11 cellular contexts compared by ENCODE assay signal in genomic region chr9:36207546-36208012, GRCh38. TPM values are rescaled to one million over a fixed set of nuclear protein-coding genes. Genes with fewer than 3 reads are reported as not detected.
DNase-seq lines count a peak whose midpoint lies in the region; ATAC-seq, FAIRE-seq and TF ChIP-seq lines count a peak whose summit lies in the region.
"Had no signal": no experiment of that assay in that cellular context is flagged by ENCODE, and none has a peak within 500 bp of the region (broad histone marks: within the 10 kb centered on the region; RNA-seq: fewer than 3 reads in every experiment).

No MANE protein-coding gene starts in this region.

- in situ Hi-C loops in GM12878 (cut with MboI), result no loop called here

- H3K79me2 ChIP-seq in KMS-11 (ENCODE audit: insufficient read depth, low read depth) (peaks cover 29% of the 10 kb centered on the region; the same call in 1 of the 2 replicates), GM12878 (ENCODE audit: control insufficient read depth, insufficient read depth, low read length) (peaks cover 6% of the 10 kb centered on the region)

- SMC1A ChIA-PET in GM12878 (lab: Charles Lee; ENCODE audit: uncharacterized antibody, unreplicated experiment), result interaction anchor here (1.4 kb wide), 1 partner anchor 8 kb away, joined by 3 read pairs; no protein-coding TSS in a partner anchor

- H3K9ac ChIP-seq in KMS-11, result no peak overlapping the region
- H3K9ac ChIP-seq in GM12878 (ENCODE audit: control insufficient read depth, insufficient read depth, low read length), result no peak overlapping the region
- peak overlapping the region; percentile 65 for H3K9ac ChIP-seq in mesenchymal stem cell (ENCODE audit: low read length)

- DNase-seq in A549 (ENCODE audit: low read depth in 1 of 2, low spot score in 1 of 2) (no peak), GM12878 (ENCODE audit: low read depth, low spot score) (no peak), mesenchymal stem cell (peak; percentile 25), NCI-H526 treated with DMSO at 0.1 percent for 48 hours (lab: John Stamatoyannopoulos, UW) (no peak), DMS79 (lab: John Stamatoyannopoulos, UW) (no peak)
- no peak for DNase-seq in stimulated activated CD4-positive, alpha-beta T cell treated with anti-CD3 and anti-CD28 coated beads, Interleukin-15, amount 100 ng/mL, for 24 hours
- DNase-seq: COR-L47, NCI-H1417, SHP77 treated with DMSO at 0.1 percent for 48 hours had no signal

- H2BK12ac ChIP-seq in mesenchymal stem cell (ENCODE audit: low read length in 2 of 2), result no peak overlapping the region

- FAIRE-seq in A549 (lab: Jason Lieb, UNC) (no peak), GM12878 (lab: Jason Lieb, UNC) (no peak)

- BruUV-seq in GM12878 (replicated peaks; lab: Mats Ljungman, UMichigan), result no TSS peak

- H2BK5ac ChIP-seq in mesenchymal stem cell (ENCODE audit: low read depth, low read length, poor library complexity, severe bottlenecking), result no peak overlapping the region

- H3K4me3 ChIP-seq in A549, result no peak overlapping the region
- no peak overlapping the region for H3K4me3 ChIP-seq in KMS-11 (IDR thresholded peaks at IDR 0.05; ENCODE audit: insufficient read depth, low read depth, low read length)
- no peak overlapping the region for H3K4me3 ChIP-seq in GM12878
- peak overlapping the region in 1 of 2 experiments; percentile 10 for H3K4me3 ChIP-seq in mesenchymal stem cell (ENCODE audit: insufficient read depth in 1 of 2, low read depth in 1 of 2, low read length in 2 of 2)

- no peaks in the 10 kb centered on the region for H3K9me3 ChIP-seq in A549
- H3K9me3 ChIP-seq in GM12878 (replicated peaks; ENCODE audit: control insufficient read depth, insufficient read depth, low read length), result no peaks in the 10 kb centered on the region
- no peaks in the 10 kb centered on the region for H3K9me3 ChIP-seq in mesenchymal stem cell (ENCODE audit: control insufficient read depth, low read length)

- H2BK120ac ChIP-seq in mesenchymal stem cell (ENCODE audit: low read depth, low read length), result no peak overlapping the region

- ATAC-seq in A549 (no peak), GM12878 (no peak), HG03442 (IDR thresholded peaks at IDR 0.05; ENCODE audit: unreplicated experiment) (no peak)

- H3K36me3 ChIP-seq in KMS-11 (ENCODE audit: insufficient read depth) (peaks cover 12% of the 10 kb centered on the region; the same call in 1 of the 2 replicates), GM12878 (ENCODE audit: control insufficient read depth in 2 of 2, insufficient read depth in 2 of 2, low read length in 1 of 2) (peaks cover 26 to 59% of the 10 kb centered on the region in 2 experiments), mesenchymal stem cell (ENCODE audit: control insufficient read depth in 1 of 2, insufficient read depth in 2 of 2, low read depth in 1 of 2, low read length in 2 of 2) (peaks cover 60 to 91% of the 10 kb centered on the region in 2 experiments)

- intact Hi-C loops in GM12878 (cut with micrococcal nuclease; ENCODE audit: unreplicated experiment), result no loop called here

- CTCF ChIA-PET in A549 (lab: Yijun Ruan, JAX) (interaction anchor here (1.0 to 3.9 kb wide), 4 partner anchors 10 to 253 kb away, joined by 3 to 21 read pairs (median 12); partner anchors contain the start of gene CLTA), GM12878 (lab: Yijun Ruan, JAX) (interaction anchor here (0.7 to 2.4 kb wide), 4 partner anchors 14 to 121 kb away, joined by 3 to 12 read pairs (median 4); partner anchors contain the start of gene CLTA)

- TF ChIP-seq EP300 in A549 (IDR thresholded peaks at IDR 0.05) (no peak), GM12878 (IDR thresholded peaks at IDR 0.05; ENCODE audit: borderline replicate concordance in 1 of 2, control insufficient read depth in 1 of 2, low read depth in 2 of 2, low read length in 2 of 2) (no peak)

- POLR2A ChIA-PET in A549 (lab: Yijun Ruan, JAX), result interaction anchor here (1.7 kb wide), 1 partner anchor 17 kb away, joined by 7 read pairs; the partner anchor contains the start of gene CLTA
- POLR2A ChIA-PET in GM12878 (lab: Charles Lee), result no interaction called here

- no peak overlapping the region for H4K91ac ChIP-seq in mesenchymal stem cell (ENCODE audit: low read length)

- TF ChIP-seq POLR2A in A549 (IDR thresholded peaks at IDR 0.05; ENCODE audit: low read length), result no peak
- no peak for TF ChIP-seq POLR2A in GM12878 (IDR thresholded peaks at IDR 0.05; ENCODE audit: low read depth, low read length)

- H2AK5ac ChIP-seq in mesenchymal stem cell (ENCODE audit: low read length, severe bottlenecking), result no peak overlapping the region

- H4K8ac ChIP-seq in mesenchymal stem cell (ENCODE audit: low read length), result no peak overlapping the region

- peak overlapping the region; percentile 1; the same call in 1 of the 3 replicates for H3K4me2 ChIP-seq in A549
- H3K4me2 ChIP-seq in KMS-11, result no peak overlapping the region
- no peak overlapping the region for H3K4me2 ChIP-seq in GM12878 (ENCODE audit: control insufficient read depth, insufficient read depth)
- H3K4me2 ChIP-seq in mesenchymal stem cell (ENCODE audit: low read length, poor library complexity, severe bottlenecking), result no peak overlapping the region

- no peak overlapping the region for H3K14ac ChIP-seq in mesenchymal stem cell (ENCODE audit: low read length in 2 of 2)

- H3K4ac ChIP-seq in mesenchymal stem cell (ENCODE audit: low read depth in 1 of 2, low read length in 2 of 2), result no peak overlapping the region

- H3K27me3 ChIP-seq in KMS-11 (ENCODE audit: insufficient read depth, low read depth), result no peaks in the 10 kb centered on the region
- H3K27me3 ChIP-seq in GM12878 (replicated peaks in 1 of 2; ENCODE audit: control insufficient read depth in 2 of 2, insufficient read depth in 2 of 2, low read length in 1 of 2), result no peaks in the 10 kb centered on the region
- no peaks in the 10 kb centered on the region for H3K27me3 ChIP-seq in mesenchymal stem cell (ENCODE audit: control insufficient read depth in 1 of 2, insufficient read depth in 1 of 2, low read length in 2 of 2)

- 24% methylated on average over 1 of the region's 1 CpG for WGBS in A549 (ENCODE audit: missing lambda C conversion rate)
- 10% methylated on average over 1 of the region's 1 CpG for WGBS in GM12878 (ENCODE audit: insufficient coverage, insufficient replicate concordance, low lambda C conversion rate, missing lambda C conversion rate)
- WGBS in mesenchymal stem cell, result no CpG with 5 or more reads among the region's 1 CpG

- H3K79me1 ChIP-seq in mesenchymal stem cell (replicated peaks; ENCODE audit: low read length, poor library complexity, severe bottlenecking), result peaks cover 8% of the 10 kb centered on the region

- H2AFZ ChIP-seq in KMS-11 (ENCODE audit: low read depth) (no peak overlapping the region), GM12878 (ENCODE audit: control insufficient read depth, low read depth, low read length) (no peak overlapping the region), mesenchymal stem cell (ENCODE audit: low read depth, low read length) (no peak overlapping the region)

- H3K4me1 ChIP-seq in A549 (peaks cover 12% of the 10 kb centered on the region), KMS-11 (ENCODE audit: low read depth, poor library complexity, severe bottlenecking) (peaks cover 26% of the 10 kb centered on the region), GM12878 (ENCODE audit: control insufficient read depth, insufficient read depth, low read length) (peaks cover 3% of the 10 kb centered on the region; the same call in 1 of the 2 replicates), mesenchymal stem cell (ENCODE audit: control insufficient read depth, insufficient read depth, low read depth, low read length) (peaks cover 16% of the 10 kb centered on the region)

- RAD21 ChIA-PET in GM12878 (lab: Charles Lee; ENCODE audit: unreplicated experiment), result interaction anchor here (0.9 kb wide), 1 partner anchor 17 kb away, joined by 4 read pairs; the partner anchor contains the start of gene CLTA

- TF ChIP-seq RAD21 in A549 (conservative IDR thresholded peaks at IDR 0.05 in 1 of 2, IDR thresholded peaks at IDR 0.05 in 1 of 2) (no peak), GM12878 (IDR thresholded peaks at IDR 0.05; ENCODE audit: insufficient read depth, low read depth, low read length) (no peak)

- peak overlapping the region; percentile 19 to 20; a peak in 4 of 6 replicates for H3K27ac ChIP-seq in A549
- H3K27ac ChIP-seq in KMS-11, result peak overlapping the region; percentile 29; the same call in 1 of the 2 replicates
- H3K27ac ChIP-seq in GM12878 (ENCODE audit: control insufficient read depth, insufficient read depth), result peak overlapping the region; percentile 24; the same call in 1 of the 2 replicates
- peak overlapping the region; percentile 83 for H3K27ac ChIP-seq in mesenchymal stem cell (ENCODE audit: low read length, poor library complexity, severe bottlenecking)

- TF ChIP-seq CTCF in A549 (IDR thresholded peaks at IDR 0.05) (no peak), KMS-11 (conservative IDR thresholded peaks at IDR 0.05; ENCODE audit: low read depth, low read length) (no peak), GM12878 (IDR thresholded peaks at IDR 0.05 in 2 of 3, conservative IDR thresholded peaks at IDR 0.05 in 1 of 3; ENCODE audit: control insufficient read depth in 2 of 3, extremely low read depth in 1 of 3, insufficient read depth in 1 of 3, low read depth in 3 of 3, low read length in 3 of 3) (no peak)

- H3K18ac ChIP-seq in mesenchymal stem cell (ENCODE audit: low read depth in 1 of 2, low read length in 2 of 2), result no peak overlapping the region

- H4K20me1 ChIP-seq in KMS-11 (ENCODE audit: insufficient read depth) (no peaks in the 10 kb centered on the region), GM12878 (ENCODE audit: control insufficient read depth, insufficient read depth) (peaks cover 12% of the 10 kb centered on the region; the same call in 1 of the 2 replicates)

- no peak overlapping the region for H2BK15ac ChIP-seq in mesenchymal stem cell (ENCODE audit: low read depth, poor library complexity, severe bottlenecking)

- H3K23ac ChIP-seq in mesenchymal stem cell (ENCODE audit: low read length in 2 of 2), result no peak overlapping the region

RNA-seq across cellular contexts. Expression of gene CLTA, which starts 16.9 kb away (rescaled TPM):
- polyA plus RNA-seq in A549 (2011; rRNA removed) (203 and 291 TPM in 2 replicates), A549 (2017; fragmentation: RNase III; extraction: RNeasy Plus Mini Kit Qiagen cat#74134 plus additional on column Dnase treatment) (290 to 312 TPM (median 296 TPM) in 3 replicates), GM12878 (2011; rRNA removed) (171 and 182 TPM in 2 replicates), GM12878 (2014; fragmentation: Illumina TruSeq; extraction: Trizol) (114 and 165 TPM in 2 replicates), GM12878 (2014; fragmentation: Nextera tagmentation; extraction: Ambion mirVana) (100 to 1,000 TPM in 1 of 2 experiments, 10 to 100 TPM in 1; 49.0 to 103 TPM), GM12878 (2014; rRNA removed) (234 and 241 TPM in 2 replicates), GM12878 (2016; fragmentation: Nextera tagmentation; extraction: Ambion mirVana) (100 to 1,000 TPM; 200 to 201 TPM)
- polyA plus RNA-seq in A549 (2012; cell fraction: cytosol; rRNA removed), result 260 and 265 TPM in 2 replicates
- polyA plus RNA-seq in A549 (2012; cell fraction: nucleus; rRNA removed), result 164 and 169 TPM in 2 replicates
- polyA minus RNA-seq in A549 (2011; rRNA and poly(A)+ RNA removed), result 94.2 and 98.4 TPM in 2 replicates
- 25.9 and 30.4 TPM in 2 replicates for total RNA-seq in GM12878 (2013; cell fraction: nucleolus; rRNA removed)
- total RNA-seq in GM12878 (2014; rRNA removed) (150 and 174 TPM in 2 replicates), GM12878 (2014; rRNA removed; fragmentation: Illumina TruSeq; extraction: Trizol) (125 and 137 TPM in 2 replicates), GM12878 (2021) (163 and 172 TPM in 2 replicates)
- 91.8 TPM for polyA plus RNA-seq in GM12878 (2011; ENCODE audit: low read depth)
- polyA plus RNA-seq in GM12878 (2011; cell fraction: cytosol; rRNA removed), result 110 and 141 TPM in 2 replicates
- polyA plus RNA-seq in GM12878 (2011; cell fraction: nucleus; rRNA removed), result 67.0 and 89.2 TPM in 2 replicates
- polyA plus RNA-seq in GM12878 (2012), result 120 and 125 TPM in 2 replicates
- polyA minus RNA-seq in GM12878 (2011; rRNA and poly(A)+ RNA removed), result 49.2 and 51.3 TPM in 2 replicates
- polyA minus RNA-seq in GM12878 (2011; cell fraction: cytosol; rRNA and poly(A)+ RNA removed), result 27.0 and 39.3 TPM in 2 replicates
- polyA minus RNA-seq in GM12878 (2011; cell fraction: nucleus; rRNA and poly(A)+ RNA removed), result 16.1 and 21.8 TPM in 2 replicates
- 420 TPM for polyA plus RNA-seq in mesenchymal stem cell (2013, experiment 1 of 2)
- polyA plus RNA-seq in mesenchymal stem cell (2013, experiment 2 of 2), result 415 TPM

RNA-seq across cellular contexts. Expression of gene CCIN, which starts 38.4 kb away (rescaled TPM):
- polyA plus RNA-seq in A549 (2011; rRNA removed) (0.05 TPM in 1 of 2 replicates, not detected in the other), A549 (2017; fragmentation: RNase III; extraction: RNeasy Plus Mini Kit Qiagen cat#74134 plus additional on column Dnase treatment) (0.05 TPM in 2 of 3 replicates, not detected in the other), GM12878 (2011; rRNA removed) (not detected in 2 replicates), GM12878 (2014; fragmentation: Illumina TruSeq; extraction: Trizol) (not detected in 2 replicates), GM12878 (2014; fragmentation: Nextera tagmentation; extraction: Ambion mirVana) (not detected), GM12878 (2014; rRNA removed) (not detected in 2 replicates), GM12878 (2016; fragmentation: Nextera tagmentation; extraction: Ambion mirVana) (not detected)
- polyA plus RNA-seq in A549 (2012; cell fraction: cytosol; rRNA removed), result 0.06 and 0.09 TPM in 2 replicates
- polyA plus RNA-seq in A549 (2012; cell fraction: nucleus; rRNA removed), result 0.13 and 0.17 TPM in 2 replicates
- 0.17 and 0.29 TPM in 2 replicates for polyA minus RNA-seq in A549 (2011; rRNA and poly(A)+ RNA removed)
- total RNA-seq in GM12878 (2013; cell fraction: nucleolus; rRNA removed), result not detected in 2 replicates
- total RNA-seq in GM12878 (2014; rRNA removed) (not detected in 2 replicates), GM12878 (2014; rRNA removed; fragmentation: Illumina TruSeq; extraction: Trizol) (not detected in 2 replicates), GM12878 (2021) (not detected in 2 replicates)
- polyA plus RNA-seq in GM12878 (2011; ENCODE audit: low read depth), result not detected
- polyA plus RNA-seq in GM12878 (2011; cell fraction: cytosol; rRNA removed), result not detected in 2 replicates
- polyA plus RNA-seq in GM12878 (2011; cell fraction: nucleus; rRNA removed), result not detected in 2 replicates
- not detected in 2 replicates for polyA plus RNA-seq in GM12878 (2012)
- polyA minus RNA-seq in GM12878 (2011; rRNA and poly(A)+ RNA removed), result not detected in 2 replicates
- polyA minus RNA-seq in GM12878 (2011; cell fraction: cytosol; rRNA and poly(A)+ RNA removed), result not detected in 2 replicates
- not detected in 2 replicates for polyA minus RNA-seq in GM12878 (2011; cell fraction: nucleus; rRNA and poly(A)+ RNA removed)
- polyA plus RNA-seq in mesenchymal stem cell (2013, experiment 1 of 2), result 0.01 TPM
- 0.04 TPM for polyA plus RNA-seq in mesenchymal stem cell (2013, experiment 2 of 2)

RNA-seq across cellular contexts. Expression of gene GNE, which starts 50.7 kb away (rescaled TPM):
- polyA plus RNA-seq in A549 (2011; rRNA removed), result 32.9 and 39.5 TPM in 2 replicates
- polyA plus RNA-seq in A549 (2012; cell fraction: cytosol; rRNA removed), result 12.7 and 15.5 TPM in 2 replicates
- polyA plus RNA-seq in A549 (2012; cell fraction: nucleus; rRNA removed), result 10.2 and 13.9 TPM in 2 replicates
- polyA plus RNA-seq in A549 (2017; fragmentation: RNase III; extraction: RNeasy Plus Mini Kit Qiagen cat#74134 plus additional on column Dnase treatment), result 19.2 to 24.1 TPM (median 23.0 TPM) in 3 replicates
- 51.2 and 60.2 TPM in 2 replicates for polyA minus RNA-seq in A549 (2011; rRNA and poly(A)+ RNA removed)
- total RNA-seq in GM12878 (2013; cell fraction: nucleolus; rRNA removed), result 14.5 and 15.4 TPM in 2 replicates
- 11.6 and 16.0 TPM in 2 replicates for total RNA-seq in GM12878 (2014; rRNA removed)
- 12.0 and 13.6 TPM in 2 replicates for total RNA-seq in GM12878 (2014; rRNA removed; fragmentation: Illumina TruSeq; extraction: Trizol)
- 11.8 and 13.1 TPM in 2 replicates for total RNA-seq in GM12878 (2021)
- 7.7 TPM for polyA plus RNA-seq in GM12878 (2011; ENCODE audit: low read depth)
- polyA plus RNA-seq in GM12878 (2011; rRNA removed), result 12.2 and 13.0 TPM in 2 replicates
- polyA plus RNA-seq in GM12878 (2011; cell fraction: cytosol; rRNA removed), result 12.1 and 12.4 TPM in 2 replicates
- polyA plus RNA-seq in GM12878 (2011; cell fraction: nucleus; rRNA removed), result 5.1 and 6.5 TPM in 2 replicates
- 8.2 and 8.6 TPM in 2 replicates for polyA plus RNA-seq in GM12878 (2012)
- 12.9 and 13.9 TPM in 2 replicates for polyA plus RNA-seq in GM12878 (2014; fragmentation: Illumina TruSeq; extraction: Trizol)
- 1 to 10 TPM; 4.1 to 6.0 TPM for polyA plus RNA-seq in GM12878 (2014; fragmentation: Nextera tagmentation; extraction: Ambion mirVana)
- 8.7 and 9.8 TPM in 2 replicates for polyA plus RNA-seq in GM12878 (2014; rRNA removed)
- 1 to 10 TPM; 6.4 to 6.7 TPM for polyA plus RNA-seq in GM12878 (2016; fragmentation: Nextera tagmentation; extraction: Ambion mirVana)
- polyA minus RNA-seq in GM12878 (2011; rRNA and poly(A)+ RNA removed), result 33.6 and 42.4 TPM in 2 replicates
- 6.0 and 7.7 TPM in 2 replicates for polyA minus RNA-seq in GM12878 (2011; cell fraction: cytosol; rRNA and poly(A)+ RNA removed)
- polyA minus RNA-seq in GM12878 (2011; cell fraction: nucleus; rRNA and poly(A)+ RNA removed), result 4.8 and 6.9 TPM in 2 replicates
- polyA plus RNA-seq in mesenchymal stem cell (2013, experiment 1 of 2), result 8.1 TPM
- 8.0 TPM for polyA plus RNA-seq in mesenchymal stem cell (2013, experiment 2 of 2)

Comparison
In these comparisons a context has a peak if more than half of its experiments do, and no peak if none do; other contexts are left out.
1. H3K27ac ChIP-seq: peak in every context shown above with its lines; median percentile 83 in mesenchymal stem cell; 29 in KMS-11; 24 in GM12878; 20 in A549.